Comparison of ENCODE assay signal across 1 cellular context in genomic region chr18:51593931-51594330, GRCh38.
TF ChIP-seq lines count a peak whose summit lies in the region.

No MANE protein-coding gene starts in this region.

TF ChIP-seq in H1, 55 proteins besides CTCF, POLR2A, EP300 and RAD21:
- TF ChIP-seq MAFK (IDR thresholded peaks at IDR 0.05; ENCODE audit: low read depth, low read length) (no peak), TBP (IDR thresholded peaks at IDR 0.05; ENCODE audit: low read depth, low read length) (no peak), POU5F1 (IDR thresholded peaks at IDR 0.05; ENCODE audit: low read depth, low read length) (no peak), CHD2 (IDR thresholded peaks at IDR 0.05; ENCODE audit: low read length) (no peak), EGR1 (IDR thresholded peaks at IDR 0.05; ENCODE audit: borderline replicate concordance, low read depth, low read length) (no peak), CBX8 (IDR thresholded peaks at IDR 0.05; ENCODE audit: borderline replicate concordance, low read depth, low read length) (no peak)
